Comparison of ENCODE assay signal across 9 cellular contexts in genomic region chr17:27455914-27456680, GRCh38. TPM values are rescaled to one million over a fixed set of nuclear protein-coding genes. Genes with fewer than 3 reads are reported as not detected.
DNase-seq lines count a peak whose midpoint lies in the region; ATAC-seq, FAIRE-seq and TF ChIP-seq lines count a peak whose summit lies in the region.
"Had no signal": no experiment of that assay in that cellular context is flagged by ENCODE, and none has a peak within 500 bp of the region (broad histone marks: within the 10 kb centered on the region; RNA-seq: fewer than 3 reads in every experiment).

TSS of gene KSR1 (plus strand) at chr17:27456448. CDS start at chr17:27456644, 196 bp downstream.

- H3K27ac Mint-ChIP-seq in endothelial cell (ENCODE audit: unreplicated experiment), result peak within 1 kb of the TSS; percentile 80

- H3K4me3 ChIP-seq in BLaER1, result peak within 1 kb of the TSS; percentile 91

- H3K36me3 ChIP-seq in BLaER1, result no peaks in the 10 kb centered on the region

- peak within 1 kb of the TSS; percentile 98 for H3K4me2 ChIP-seq in BLaER1

- H3K9me3 Mint-ChIP-seq in endothelial cell (ENCODE audit: unreplicated experiment), result no peaks in the 10 kb centered on the region

- peaks cover 3% of the 10 kb centered on the region for H3K27me3 Mint-ChIP-seq in endothelial cell (ENCODE audit: unreplicated experiment)

- peak; percentile 78 for ATAC-seq in HG03460 (IDR thresholded peaks at IDR 0.05; ENCODE audit: unreplicated experiment)

- H4K20me1 ChIP-seq in BLaER1, result peaks cover 42% of the 10 kb centered on the region

- TF ChIP-seq CTCF in endothelial cell (IDR thresholded peaks at IDR 0.05; ENCODE audit: unreplicated experiment), result peak; percentile 22

- H3K4me1 Mint-ChIP-seq in endothelial cell (ENCODE audit: unreplicated experiment), result peaks cover 23% of the 10 kb centered on the region

- peak within 1 kb of the TSS; percentile 82 for H3K9ac ChIP-seq in BLaER1

- no peaks in the 10 kb centered on the region for H3K36me3 Mint-ChIP-seq in endothelial cell (ENCODE audit: low read depth, unreplicated experiment)

- no peaks in the 10 kb centered on the region for H3K9me3 ChIP-seq in BLaER1

- DNase-seq in GM19239 (ENCODE audit: insufficient read length, low spot score), result peak; percentile 89
- DNase-seq in NOMO-1 treated with DMSO at 0.1 percent for 48 hours (lab: John Stamatoyannopoulos, UW; ENCODE audit: unreplicated experiment), result peak; percentile 69
- peak; percentile 43 for DNase-seq in activated CD8-positive, alpha-beta memory T cell treated with anti-CD3 and anti-CD28 coated beads, Interleukin-2, amount 50 U/mL, for 1 hour (ENCODE audit: extremely low read depth)
- peak; percentile 80 for DNase-seq in endothelial cell (ENCODE audit: low spot score)
- DNase-seq in midbrain (lab: John Stamatoyannopoulos, UW), result peak; percentile 79
- peak; percentile 78 to 79 for DNase-seq in stimulated activated CD8-positive, alpha-beta memory T cell treated with anti-CD3 and anti-CD28 coated beads, Interleukin-15, amount 100 ng/mL, for 48 hours (ENCODE audit: low read depth in 2 of 2)

- peaks cover 39% of the 10 kb centered on the region for H3K4me1 ChIP-seq in BLaER1

- peak; percentile 48 for FAIRE-seq in GM19239 (lab: Jason Lieb, UNC)
- FAIRE-seq: colon had no signal

- peak within 1 kb of the TSS; percentile 68 for H3K27ac ChIP-seq in BLaER1

- H3K4me3 Mint-ChIP-seq in endothelial cell (ENCODE audit: unreplicated experiment), result peak within 1 kb of the TSS; percentile 97

- H3K27me3 ChIP-seq in BLaER1, result peaks cover 22% of the 10 kb centered on the region

RNA-seq across cellular contexts. Expression of gene KSR1, which starts in this region (rescaled TPM):
- total RNA-seq in endothelial cell (ENCODE audit: unreplicated experiment), result 65.2 TPM

Comparison
In these comparisons a context has a peak if more than half of its experiments do, and no peak if none do; other contexts are left out.
1. Peak in every context shown above with its lines: DNase-seq, ATAC-seq, H3K4me3 ChIP-seq and H3K27ac ChIP-seq.